ENCODE assay signal across 21 cellular contexts in the genomic region with DNA sequence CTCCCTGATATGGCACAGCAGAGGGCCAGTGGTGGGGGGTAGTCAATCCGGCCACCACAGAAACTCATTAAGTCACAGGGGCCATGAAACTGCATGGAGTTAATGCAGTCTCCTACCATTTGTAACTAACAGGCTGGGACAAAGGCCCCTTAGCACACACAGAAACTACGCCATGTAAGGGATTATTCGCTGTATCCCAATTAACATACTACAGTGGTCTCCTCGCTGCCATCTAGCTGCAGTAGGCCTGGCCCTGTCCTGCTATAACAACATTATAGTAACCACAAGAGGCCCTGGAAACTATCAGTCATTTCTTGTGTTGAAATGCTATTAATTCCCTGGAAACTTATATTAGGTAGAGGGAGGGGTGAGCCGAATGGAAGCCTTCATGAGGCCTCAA.
DNase-seq lines count a peak whose midpoint lies in the region; ATAC-seq and TF ChIP-seq lines count a peak whose summit lies in the region.
"Had no signal": no experiment of that assay in that cellular context is flagged by ENCODE, and none has a peak within 500 bp of the region (broad histone marks: within the 10 kb centered on the region; RNA-seq: fewer than 3 reads in every experiment).

No MANE protein-coding gene starts in this region.

- ATAC-seq in left lobe of liver: peak; percentile 62
- ATAC-seq in GM19328 (IDR thresholded peaks at IDR 0.05; ENCODE audit: unreplicated experiment): no peak
- ATAC-seq: body of pancreas, GM12878, K562, mucosa of descending colon had no signal

- no TSS peak for BruUV-seq in OCI-LY7 (replicated peaks; lab: Mats Ljungman, UMichigan)

- in situ Hi-C loops in ACHN (cut with HindIII; ENCODE audit: low pct_ligation_motif_present, low pct_unique_long_range_greater_than_20kb, low sequenced_read_pairs): no loop called here

- H3K27ac ChIP-seq in DOHH2 (ENCODE audit: low read depth, low read length) (no peak overlapping the region), OCI-LY7 (ENCODE audit: low read depth, low read length, poor library complexity, severe bottlenecking) (no peak overlapping the region), hepatocyte (no peak overlapping the region)
- H3K27ac ChIP-seq: body of pancreas, left ventricle myocardium inferior, neutrophil had no signal

- peaks cover 31% of the 10 kb centered on the region for H3K4me1 Mint-ChIP-seq in chondrocyte (ENCODE audit: low read depth)

- intact Hi-C loops in OCI-LY7 (cut with micrococcal nuclease; ENCODE audit: unreplicated experiment): no loop called here
- intact Hi-C loops in posterior vena cava (cut with DNase I): no loop called here

- no peak for DNase-seq in OCI-LY7 (ENCODE audit: low spot score)
- DNase-seq in chondrocyte (ENCODE audit: low spot score): no peak
- no peak for DNase-seq in left lobe of liver (ENCODE audit: low spot score)
- no peak for DNase-seq in ACHN
- DNase-seq in hepatocyte (ENCODE audit: low spot score): no peak
- DNase-seq in posterior vena cava (ENCODE audit: low spot score): no peak
- DNase-seq: activated CD4-positive, alpha-beta T cell treated with anti-CD3 and anti-CD28 coated beads, Interleukin-2, amount 50 U/mL, for 48 hours; activated naive CD4-positive, alpha-beta T cell treated with anti-CD3 and anti-CD28 coated beads, Interleukin-2, amount 50 U/mL, for 16 hours; activated T-cell treated with anti-CD3 and anti-CD28 coated beads, Interleukin-2, amount 50 U/mL, for 1 hour; C1 segment of cervical spinal cord; foreskin melanocyte; left ventricle myocardium inferior; NCI-H2029; retina had no signal

- H3K27me3 ChIP-seq in DOHH2 (ENCODE audit: control insufficient read depth, low read length) (no peaks in the 10 kb centered on the region), hepatocyte (no peaks in the 10 kb centered on the region)
- H3K27me3 ChIP-seq: body of pancreas, neutrophil had no signal

- H3K9me2 ChIP-seq in DOHH2 (replicated peaks; ENCODE audit: control insufficient read depth, low read length) (no peaks in the 10 kb centered on the region), OCI-LY7 (ENCODE audit: insufficient read depth, low read length) (no peaks in the 10 kb centered on the region), hepatocyte (replicated peaks; ENCODE audit: insufficient read depth) (no peaks in the 10 kb centered on the region)

- H3K9me3 ChIP-seq in DOHH2 (ENCODE audit: control insufficient read depth, insufficient read depth, low read length) (no peaks in the 10 kb centered on the region), OCI-LY7 (ENCODE audit: low read length) (no peaks in the 10 kb centered on the region), hepatocyte (ENCODE audit: low read depth) (no peaks in the 10 kb centered on the region)
- H3K9me3 ChIP-seq: body of pancreas, left ventricle myocardium inferior, mucosa of descending colon, neutrophil had no signal

- H3K27ac Mint-ChIP-seq in chondrocyte (ENCODE audit: unreplicated experiment): no peak overlapping the region

- peak; percentile 16 for TF ChIP-seq CTCF in DOHH2 (IDR thresholded peaks at IDR 0.05; ENCODE audit: low read depth, low read length, poor library complexity, severe bottlenecking)
- peak; percentile 53 for TF ChIP-seq CTCF in OCI-LY7 (conservative IDR thresholded peaks at IDR 0.05; ENCODE audit: low read length)
- peak; percentile 33 for TF ChIP-seq CTCF in chondrocyte (IDR thresholded peaks at IDR 0.05)
- no peak for TF ChIP-seq CTCF in hepatocyte (IDR thresholded peaks at IDR 0.05; ENCODE audit: poor library complexity)

- POLR2A ChIA-PET in OCI-LY7 (lab: Charles Lee): interaction anchor here (0.7 kb wide), 1 partner anchor 11 kb away, joined by 3 read pairs; no protein-coding TSS in a partner anchor

- H3K4me1 ChIP-seq in DOHH2 (ENCODE audit: control insufficient read depth, low read length) (0 out of 2 replicates have a peak, but pooled peaks cover 8% of the 10 kb centered on the region), OCI-LY7 (ENCODE audit: insufficient read depth, low read length, poor library complexity, severe bottlenecking) (no peaks in the 10 kb centered on the region), hepatocyte (ENCODE audit: insufficient read depth) (peaks cover 22% of the 10 kb centered on the region)

- H4K20me1 ChIP-seq in DOHH2 (ENCODE audit: control insufficient read depth, insufficient read depth, low read depth, low read length) (no peaks in the 10 kb centered on the region), OCI-LY7 (ENCODE audit: insufficient read depth, low read length) (no peaks in the 10 kb centered on the region), hepatocyte (ENCODE audit: insufficient read depth, poor library complexity, severe bottlenecking) (no peaks in the 10 kb centered on the region)

- no peaks in the 10 kb centered on the region for H3F3A ChIP-seq in DOHH2 (ENCODE audit: control insufficient read depth, insufficient read depth)

- WGBS in hepatocyte (ENCODE audit: low lambda C conversion rate, missing lambda C conversion rate): 93% methylated on average over 5 of the region's 5 CpGs

- H3K4me3 ChIP-seq in DOHH2 (ENCODE audit: low read length): no peak overlapping the region
- no peak overlapping the region for H3K4me3 ChIP-seq in OCI-LY7 (ENCODE audit: low read depth, low read length, poor library complexity, severe bottlenecking)
- H3K4me3 ChIP-seq in hepatocyte: no peak overlapping the region
- H3K4me3 ChIP-seq: body of pancreas, GM12878, K562, left ventricle myocardium inferior, mucosa of descending colon had no signal

- no peaks in the 10 kb centered on the region for H3K27me3 Mint-ChIP-seq in chondrocyte (ENCODE audit: low read depth)

- no peaks in the 10 kb centered on the region for H3K36me3 Mint-ChIP-seq in chondrocyte (ENCODE audit: low read depth)

- no peaks in the 10 kb centered on the region for H3K36me3 ChIP-seq in DOHH2 (ENCODE audit: control insufficient read depth, low read length)
- no peaks in the 10 kb centered on the region for H3K36me3 ChIP-seq in OCI-LY7 (ENCODE audit: insufficient read depth, low read length)
- no peaks in the 10 kb centered on the region for H3K36me3 ChIP-seq in hepatocyte (replicated peaks; ENCODE audit: insufficient read depth, low read depth)
- H3K36me3 ChIP-seq: left ventricle myocardium inferior, neutrophil had no signal

- H2AFZ ChIP-seq in OCI-LY7 (ENCODE audit: low read length) (no peak overlapping the region), hepatocyte (no peak overlapping the region)

- no peaks in the 10 kb centered on the region for H3K9me3 Mint-ChIP-seq in chondrocyte (ENCODE audit: low read depth)

- H3K4me3 Mint-ChIP-seq in chondrocyte (ENCODE audit: unreplicated experiment): no peak overlapping the region

- H3K79me2 ChIP-seq in DOHH2 (ENCODE audit: control insufficient read depth, low read length) (no peaks in the 10 kb centered on the region), OCI-LY7 (ENCODE audit: insufficient read depth, low read depth, low read length) (no peaks in the 10 kb centered on the region), hepatocyte (no peaks in the 10 kb centered on the region)

- H3K4me2 ChIP-seq in DOHH2 (ENCODE audit: low read length) (no peak overlapping the region), OCI-LY7 (ENCODE audit: low read length) (no peak overlapping the region), hepatocyte (no peak overlapping the region)

- CTCF ChIA-PET in OCI-LY7 (lab: Charles Lee; ENCODE audit: unreplicated experiment): no interaction called here
